Comparison of ENCODE assay signal across 1 cellular context in genomic region chr16:119835-120234, GRCh38.
TF ChIP-seq lines count a peak whose summit lies in the region.

No MANE protein-coding gene starts in this region.

TF ChIP-seq in K562, 482 proteins besides CTCF, POLR2A, EP300 and RAD21 (continues in another document):
- TF ChIP-seq SMARCA4 (IDR thresholded peaks at IDR 0.05) (peak; percentile 83), GATAD2A (IDR thresholded peaks at IDR 0.05) (peak; percentile 82; the same call in 1 of the 2 replicates), GTF2B (IDR thresholded peaks at IDR 0.05; ENCODE audit: extremely low read depth, insufficient read length) (no peak), ZNF79 (CRISPR knock-in tag; IDR thresholded peaks at IDR 0.05; ENCODE audit: low read depth) (no peak), CAMTA2 (CRISPR knock-in tag; conservative IDR thresholded peaks at IDR 0.05) (no peak), LEF1 (IDR thresholded peaks at IDR 0.05) (peak; percentile 34; the same call in 1 of the 2 replicates), GABPB2 (CRISPR knock-in tag; conservative IDR thresholded peaks at IDR 0.05) (no peak), TRIM24 (IDR thresholded peaks at IDR 0.05) (peak in 1 of 2 experiments; percentile 63; a peak in 2 of 4 replicates), CBFA2T2 (conservative IDR thresholded peaks at IDR 0.05) (peak; percentile 92), BCOR (IDR thresholded peaks at IDR 0.05) (0 out of 2 replicates have a peak, but pooled peaks have one; percentile 6), PTRF (tag; IDR thresholded peaks at IDR 0.05) (0 out of 2 replicates have a peak, but pooled peaks have one; percentile 13), NEUROD1 (IDR thresholded peaks at IDR 0.05; ENCODE audit: borderline replicate concordance, low read depth, low read length, partially characterized antibody) (no peak), SIRT6 (IDR thresholded peaks at IDR 0.05; ENCODE audit: low read depth, low read length) (no peak), MTA3 (IDR thresholded peaks at IDR 0.05; ENCODE audit: borderline replicate concordance) (peak; percentile 64), SOX6 (IDR thresholded peaks at IDR 0.05) (peak; percentile 75; the same call in 1 of the 2 replicates), ZBTB11 (CRISPR knock-in tag; IDR thresholded peaks at IDR 0.05) (no peak), SIX5 (IDR thresholded peaks at IDR 0.05; ENCODE audit: borderline replicate concordance in 1 of 2, insufficient read depth in 1 of 2, low read depth in 1 of 2, low read length in 2 of 2) (no peak), NFE2 (IDR thresholded peaks at IDR 0.05; ENCODE audit: low read depth) (peak; percentile 58), TFAP4 (CRISPR knock-in tag; IDR thresholded peaks at IDR 0.05; ENCODE audit: borderline replicate concordance) (peak; percentile 40; the same call in 1 of the 2 replicates), RFX7 (CRISPR knock-in tag; IDR thresholded peaks at IDR 0.05) (0 out of 2 replicates have a peak, but pooled peaks have one; percentile 48), GTF2A2 (tag; IDR thresholded peaks at IDR 0.05) (no peak), KAT7 (CRISPR knock-in tag; IDR thresholded peaks at IDR 0.05; ENCODE audit: borderline replicate concordance) (no peak), GTF2E2 (tag; IDR thresholded peaks at IDR 0.05) (no peak), BHLHE40 (IDR thresholded peaks at IDR 0.05; ENCODE audit: low read length) (peak; percentile 83), DIDO1 (tag; IDR thresholded peaks at IDR 0.05; ENCODE audit: low read depth) (no peak), KLF13 (tag; IDR thresholded peaks at IDR 0.05; ENCODE audit: borderline replicate concordance, low read depth) (no peak), ZNF592 (IDR thresholded peaks at IDR 0.05) (peak; percentile 95), ZBTB7A (IDR thresholded peaks at IDR 0.05; ENCODE audit: borderline replicate concordance, control insufficient read depth, low read depth, low read length) (peak; percentile 42; the same call in 1 of the 2 replicates), TFE3 (CRISPR knock-in tag; IDR thresholded peaks at IDR 0.05) (no peak), ZNF165 (CRISPR knock-in tag; IDR thresholded peaks at IDR 0.05; ENCODE audit: borderline replicate concordance) (0 out of 2 replicates have a peak, but pooled peaks have one; percentile 33), BRF2 (IDR thresholded peaks at IDR 0.05; ENCODE audit: borderline replicate concordance, insufficient read depth, insufficient read length) (no peak), KDM1A (IDR thresholded peaks at IDR 0.05) (peak in 1 of 2 experiments; percentile 41; a peak in 1 of 4 replicates), ARID1B (IDR thresholded peaks at IDR 0.05) (peak; percentile 90), ZNF740 (CRISPR knock-in tag; IDR thresholded peaks at IDR 0.05) (no peak), ZNF740 (tag; IDR thresholded peaks at IDR 0.05) (peak in 1 of 2 experiments; percentile 25; a peak in 1 of 4 replicates), SMARCB1 (IDR thresholded peaks at IDR 0.05; ENCODE audit: insufficient read length, low read depth) (no peak), MAX (CRISPR knock-in tag; IDR thresholded peaks at IDR 0.05) (no peak), NR4A1 (CRISPR knock-in tag; IDR thresholded peaks at IDR 0.05) (no peak), NR4A1 (tag; IDR thresholded peaks at IDR 0.05) (peak; percentile 57; the same call in 1 of the 2 replicates), PCBP2 (IDR thresholded peaks at IDR 0.05; ENCODE audit: low read depth, low read length, poor library complexity, severe bottlenecking) (no peak), POLR2B (IDR thresholded peaks at IDR 0.05; ENCODE audit: low read depth, partially characterized antibody) (no peak), E2F4 (CRISPR knock-in tag; IDR thresholded peaks at IDR 0.05; ENCODE audit: low read depth) (no peak), CREB5 (CRISPR knock-in tag; IDR thresholded peaks at IDR 0.05) (no peak), MYC (IDR thresholded peaks at IDR 0.05; ENCODE audit: low read depth, low read length) (peak; percentile 62; the same call in 1 of the 2 replicates), MYC (CRISPR knock-in tag; IDR thresholded peaks at IDR 0.05; ENCODE audit: borderline replicate concordance, low read depth) (no peak; the same call in 1 of the 2 replicates), ZFX (CRISPR knock-in tag; IDR thresholded peaks at IDR 0.05) (no peak), ZNF395 (CRISPR knock-in tag; IDR thresholded peaks at IDR 0.05) (peak; percentile 57; the same call in 1 of the 2 replicates), MTA1 (IDR thresholded peaks at IDR 0.05; ENCODE audit: borderline replicate concordance) (0 out of 2 replicates have a peak, but pooled peaks have one; percentile 48), PHB2 (IDR thresholded peaks at IDR 0.05; ENCODE audit: low read depth) (0 out of 2 replicates have a peak, but pooled peaks have one; percentile 18)
